9 cellular contexts compared by ENCODE assay signal in the genomic region with DNA sequence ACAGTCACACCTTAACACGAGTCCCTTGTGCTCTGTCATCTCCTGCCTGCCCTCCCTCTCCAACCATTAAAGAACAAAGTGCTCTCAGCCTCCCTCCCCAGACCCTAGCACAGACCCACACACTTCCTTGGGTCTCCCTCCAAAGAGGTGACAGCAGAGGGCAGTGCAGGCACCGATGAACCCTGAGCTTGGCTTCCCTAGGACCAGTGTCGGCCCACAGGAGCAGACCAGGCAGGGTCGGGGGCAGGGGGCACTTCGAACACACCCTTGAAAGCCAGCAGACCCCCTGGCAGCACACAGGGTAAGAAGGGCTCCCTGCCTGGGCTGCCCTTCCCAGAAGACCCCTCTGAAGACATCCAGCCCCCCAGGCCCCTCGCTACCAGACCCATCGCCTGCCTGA. TPM values are rescaled to one million over a fixed set of nuclear protein-coding genes. Genes with fewer than 3 reads are reported as not detected.
DNase-seq lines count a peak whose midpoint lies in the region; ATAC-seq and TF ChIP-seq lines count a peak whose summit lies in the region.
"Had no signal": no experiment of that assay in that cellular context is flagged by ENCODE, and none has a peak within 500 bp of the region (broad histone marks: within the 10 kb centered on the region; RNA-seq: fewer than 3 reads in every experiment).

No MANE protein-coding gene starts in this region.

- H3K27me3 ChIP-seq in colonic mucosa: no peaks in the 10 kb centered on the region
- no peaks in the 10 kb centered on the region for H3K27me3 ChIP-seq in gastroesophageal sphincter

- TF ChIP-seq CTCF in endothelial cell (IDR thresholded peaks at IDR 0.05; ENCODE audit: unreplicated experiment) (no peak), colonic mucosa (IDR thresholded peaks at IDR 0.05) (no peak), gastroesophageal sphincter (IDR thresholded peaks at IDR 0.05) (no peak)

- H3K9ac ChIP-seq in colonic mucosa (ENCODE audit: low read depth in 2 of 2, low read length in 2 of 2): no peak overlapping the region

- CTCF ChIA-PET in activated CD4-positive, alpha-beta memory T cell treated with anti-CD3 and anti-CD28 coated beads for 36 hours (lab: Charles Lee): interaction anchor here (1.0 kb wide), 1 partner anchor 317 kb away, joined by 3 read pairs; no protein-coding TSS in a partner anchor
- CTCF ChIA-PET in activated CD4-positive, alpha-beta memory T cell treated with anti-CD3 and anti-CD28 coated beads, Interleukin-2, amount 10 ng/mL, durations not matched to agents 7 days and 5 days (lab: Charles Lee): interaction anchor here (0.9 to 1.1 kb wide), 4 partner anchors 12 to 319 kb away, joined by 3 to 4 read pairs (median 3); no protein-coding TSS in a partner anchor

- H3K9me3 ChIP-seq in colonic mucosa: no peaks in the 10 kb centered on the region
- no peaks in the 10 kb centered on the region for H3K9me3 ChIP-seq in gastroesophageal sphincter

- H3K27ac Mint-ChIP-seq in activated CD4-positive, alpha-beta memory T cell treated with anti-CD3 and anti-CD28 coated beads for 36 hours: no peak overlapping the region
- no peak overlapping the region for H3K27ac Mint-ChIP-seq in activated CD4-positive, alpha-beta memory T cell treated with anti-CD3 and anti-CD28 coated beads, Interleukin-2, amount 10 ng/mL, durations not matched to agents 7 days and 5 days
- no peak overlapping the region for H3K27ac Mint-ChIP-seq in endothelial cell (ENCODE audit: unreplicated experiment)

- H3K4me1 ChIP-seq in colonic mucosa (no peaks in the 10 kb centered on the region), gastroesophageal sphincter (peaks cover 0 to 22% (median 18%) of the 10 kb centered on the region in 3 donors)

- no peak overlapping the region for H3K4me3 ChIP-seq in colonic mucosa
- no peak overlapping the region for H3K4me3 ChIP-seq in gastroesophageal sphincter

- POLR2A ChIA-PET in activated CD4-positive, alpha-beta memory T cell treated with anti-CD3 and anti-CD28 coated beads for 36 hours (lab: Charles Lee): no interaction called here
- POLR2A ChIA-PET in activated CD4-positive, alpha-beta memory T cell treated with anti-CD3 and anti-CD28 coated beads, Interleukin-2, amount 10 ng/mL, durations not matched to agents 7 days and 5 days (lab: Charles Lee): interaction anchor here (0.7 kb wide), 1 partner anchor 315 kb away, joined by 3 read pairs; no protein-coding TSS in a partner anchor

- H3K27ac ChIP-seq in colonic mucosa (no peak overlapping the region), gastroesophageal sphincter (peak overlapping the region in 1 of 4 donors; percentile 32)

- peaks cover 5% of the 10 kb centered on the region for H3K36me3 Mint-ChIP-seq in activated CD4-positive, alpha-beta memory T cell treated with anti-CD3 and anti-CD28 coated beads for 36 hours
- peaks cover 20% of the 10 kb centered on the region for H3K36me3 Mint-ChIP-seq in activated CD4-positive, alpha-beta memory T cell treated with anti-CD3 and anti-CD28 coated beads, Interleukin-2, amount 10 ng/mL, durations not matched to agents 7 days and 5 days (ENCODE audit: low read depth)
- H3K36me3 Mint-ChIP-seq in endothelial cell (ENCODE audit: low read depth, unreplicated experiment): peaks cover 51% of the 10 kb centered on the region

- no peak overlapping the region for H3K4me3 Mint-ChIP-seq in activated CD4-positive, alpha-beta memory T cell treated with anti-CD3 and anti-CD28 coated beads for 36 hours
- H3K4me3 Mint-ChIP-seq in activated CD4-positive, alpha-beta memory T cell treated with anti-CD3 and anti-CD28 coated beads, Interleukin-2, amount 10 ng/mL, durations not matched to agents 7 days and 5 days: no peak overlapping the region
- H3K4me3 Mint-ChIP-seq in endothelial cell (ENCODE audit: unreplicated experiment): peak overlapping the region; percentile 62

- H3K9me3 Mint-ChIP-seq in activated CD4-positive, alpha-beta memory T cell treated with anti-CD3 and anti-CD28 coated beads for 36 hours: no peaks in the 10 kb centered on the region
- no peaks in the 10 kb centered on the region for H3K9me3 Mint-ChIP-seq in activated CD4-positive, alpha-beta memory T cell treated with anti-CD3 and anti-CD28 coated beads, Interleukin-2, amount 10 ng/mL, durations not matched to agents 7 days and 5 days
- H3K9me3 Mint-ChIP-seq in endothelial cell (ENCODE audit: unreplicated experiment): no peaks in the 10 kb centered on the region

- peaks cover 7% of the 10 kb centered on the region for H3K4me1 Mint-ChIP-seq in activated CD4-positive, alpha-beta memory T cell treated with anti-CD3 and anti-CD28 coated beads for 36 hours (ENCODE audit: low read depth)
- H3K4me1 Mint-ChIP-seq in activated CD4-positive, alpha-beta memory T cell treated with anti-CD3 and anti-CD28 coated beads, Interleukin-2, amount 10 ng/mL, durations not matched to agents 7 days and 5 days: peaks cover 13% of the 10 kb centered on the region
- peaks cover 13% of the 10 kb centered on the region for H3K4me1 Mint-ChIP-seq in endothelial cell (ENCODE audit: unreplicated experiment)

- H3K36me3 ChIP-seq in colonic mucosa (no peaks in the 10 kb centered on the region), gastroesophageal sphincter (peaks cover 0 to 76% of the 10 kb centered on the region in 2 donors)

- TF ChIP-seq EP300 in gastroesophageal sphincter (IDR thresholded peaks at IDR 0.05): no peak

- DNase-seq in activated CD4-positive, alpha-beta memory T cell treated with anti-CD3 and anti-CD28 coated beads for 36 hours: peak; percentile 29
- no peak for DNase-seq in activated CD4-positive, alpha-beta memory T cell treated with anti-CD3 and anti-CD28 coated beads, Interleukin-2, amount 10 ng/mL, durations not matched to agents 7 days and 5 days
- DNase-seq in Kasumi-1 (lab: John Stamatoyannopoulos, UW) (peak; percentile 52 to 55), endothelial cell (ENCODE audit: low spot score) (peak; percentile 28), posterior vena cava (ENCODE audit: low spot score) (peak; percentile 57), activated gamma-delta T cell (lab: John Stamatoyannopoulos, UW) (no peak), colonic mucosa (no peak)
- DNase-seq: amniotic stem cell had no signal

- TF ChIP-seq POLR2A in gastroesophageal sphincter (IDR thresholded peaks at IDR 0.05): no peak

- no peaks in the 10 kb centered on the region for H3K27me3 Mint-ChIP-seq in activated CD4-positive, alpha-beta memory T cell treated with anti-CD3 and anti-CD28 coated beads for 36 hours
- H3K27me3 Mint-ChIP-seq in activated CD4-positive, alpha-beta memory T cell treated with anti-CD3 and anti-CD28 coated beads, Interleukin-2, amount 10 ng/mL, durations not matched to agents 7 days and 5 days: no peaks in the 10 kb centered on the region
- H3K27me3 Mint-ChIP-seq in endothelial cell (ENCODE audit: unreplicated experiment): peaks cover 6% of the 10 kb centered on the region

- intact Hi-C loops in activated CD4-positive, alpha-beta memory T cell treated with anti-CD3 and anti-CD28 coated beads for 36 hours (cut with micrococcal nuclease): no loop called here
- intact Hi-C loops in posterior vena cava (cut with DNase I): loop anchor here in 1 of 2 donors (5.0 kb wide), 1 partner anchor 1658 kb away; no protein-coding TSS in a partner anchor
- intact Hi-C loops in colonic mucosa (cut with DNase I): loop anchor here (5.0 kb wide), 1 partner anchor 318 kb away; a partner anchor contains a TSS

- WGBS in gastroesophageal sphincter (ENCODE audit: low coverage in 1 of 2), 2 donors: 75% methylated on average over 1 of the region's 7 CpGs; no CpG with 5 or more reads in 1 of the 2 donors

- ATAC-seq in gastroesophageal sphincter: no peak

RNA-seq across cellular contexts. Expression of a gene that starts 7.0 kb away (rescaled TPM):
- total RNA-seq in activated CD4-positive, alpha-beta memory T cell treated with anti-CD3 and anti-CD28 coated beads for 36 hours: 10 to 100 TPM; 40.1 to 42.5 TPM
- total RNA-seq in activated CD4-positive, alpha-beta memory T cell treated with anti-CD3 and anti-CD28 coated beads, Interleukin-2, amount 10 ng/mL, durations not matched to agents 7 days and 5 days: 10 to 100 TPM; 20.5 to 21.6 TPM
- total RNA-seq in endothelial cell (ENCODE audit: unreplicated experiment) (145 TPM), posterior vena cava (100 to 1,000 TPM; 121 to 123 TPM), colonic mucosa (100 to 1,000 TPM in 1 of 2 donors, 10 to 100 TPM in 1; 65.6 to 101 TPM), gastroesophageal sphincter (100 to 1,000 TPM in 3 of 4 donors, 10 to 100 TPM in 1; 94.9 to 203 (median 143) TPM)

RNA-seq across cellular contexts. Expression of a gene that starts 31.4 kb away (rescaled TPM):
- total RNA-seq in activated CD4-positive, alpha-beta memory T cell treated with anti-CD3 and anti-CD28 coated beads for 36 hours: 10 to 100 TPM; 28.4 to 28.8 TPM
- 10 to 100 TPM; 29.9 to 30.0 TPM for total RNA-seq in activated CD4-positive, alpha-beta memory T cell treated with anti-CD3 and anti-CD28 coated beads, Interleukin-2, amount 10 ng/mL, durations not matched to agents 7 days and 5 days
- total RNA-seq in endothelial cell (ENCODE audit: unreplicated experiment) (11.6 TPM), posterior vena cava (1 to 10 TPM; 5.8 to 7.3 TPM), colonic mucosa (10 to 100 TPM; 10.6 to 17.4 TPM), gastroesophageal sphincter (10 to 100 TPM in 3 of 4 donors, 1 to 10 TPM in 1; 9.2 to 25.8 (median 12.9) TPM)

RNA-seq across cellular contexts. Expression of a gene that starts 31.7 kb away (rescaled TPM):
- 10 to 100 TPM; 88.8 to 97.6 TPM for total RNA-seq in activated CD4-positive, alpha-beta memory T cell treated with anti-CD3 and anti-CD28 coated beads for 36 hours
- 100 to 1,000 TPM; 113 to 116 TPM for total RNA-seq in activated CD4-positive, alpha-beta memory T cell treated with anti-CD3 and anti-CD28 coated beads, Interleukin-2, amount 10 ng/mL, durations not matched to agents 7 days and 5 days
- total RNA-seq in endothelial cell (ENCODE audit: unreplicated experiment) (30.1 TPM), posterior vena cava (10 to 100 TPM; 12.6 to 18.7 TPM), colonic mucosa (10 to 100 TPM; 15.5 to 35.7 TPM), gastroesophageal sphincter (10 to 100 TPM; 11.5 to 26.8 (median 14.7) TPM)

Comparison
In these comparisons a context has a peak if more than half of its experiments do, and no peak if none do; other contexts are left out.
1. DNase-seq: peak in activated CD4-positive, alpha-beta memory T cell treated with anti-CD3 and anti-CD28 coated beads for 36 hours (single experiment), Kasumi-1 (2 of 2), endothelial cell (single experiment) and posterior vena cava (single experiment); none in activated CD4-positive, alpha-beta memory T cell treated with anti-CD3 and anti-CD28 coated beads, Interleukin-2, amount 10 ng/mL, durations not matched to agents 7 days and 5 days (single experiment), activated gamma-delta T cell (single experiment) and colonic mucosa (single experiment).